In genomic region chr12:101599311-101599710, GRCh38 we compare ENCODE assay signal across 22 cellular contexts. TPM values are rescaled to one million over a fixed set of nuclear protein-coding genes. Genes with fewer than 3 reads are reported as not detected.
A peak's percentile ranks its signal among the peaks of the same experiment; 100 is the strongest.
DNase-seq lines count a peak whose midpoint lies in the region; ATAC-seq, FAIRE-seq and TF ChIP-seq lines count a peak whose summit lies in the region.
"Had no signal": no experiment of that assay in that cellular context is flagged by ENCODE, and none has a peak within 500 bp of the region (broad histone marks: within the 10 kb centered on the region; RNA-seq: fewer than 3 reads in every experiment).

No MANE protein-coding gene starts in this region.

- intact Hi-C loops in PC-3 (cut with micrococcal nuclease) (no loop called here), HepG2 (cut with micrococcal nuclease; ENCODE audit: unreplicated experiment) (no loop called here), stomach (cut with DNase I; ENCODE audit: low total_unique reads) (no loop called here)
- intact Hi-C loops in activated T-helper 2 cell treated with anti-CD3 and anti-CD28 coated beads, Interferon-gamma antibody, Interleukin-2, Interleukin-4, amounts not matched to agents 10 μg/mL and 5 μg/mL and 100 μg/mL, durations not matched to agents 14 hours and 24 hours and 36 hours (cut with micrococcal nuclease), result no loop called here

- H3K36me3 ChIP-seq in PC-3 (ENCODE audit: low read depth, low read length), result no peaks in the 10 kb centered on the region
- H3K36me3 ChIP-seq in HepG2 (replicated peaks in 1 of 2; ENCODE audit: control insufficient read depth in 1 of 2, insufficient read depth in 2 of 2, low read length in 2 of 2), result no peaks in the 10 kb centered on the region
- no peaks in the 10 kb centered on the region for H3K36me3 ChIP-seq in stomach
- H3K36me3 ChIP-seq: BLaER1 treated with 17β-estradiol and CSF1 and Interleukin-3, amounts not matched to agents 10 nM and 100 nM had no signal

- peaks cover 3% of the 10 kb centered on the region for H3K27me3 Mint-ChIP-seq in activated T-helper 2 cell treated with anti-CD3 and anti-CD28 coated beads, Interferon-gamma antibody, Interleukin-2, Interleukin-4, amounts not matched to agents 10 μg/mL and 5 μg/mL and 100 μg/mL, durations not matched to agents 14 hours and 24 hours and 36 hours (ENCODE audit: low read depth)

- TF ChIP-seq POLR2A in HepG2 (IDR thresholded peaks at IDR 0.05; ENCODE audit: insufficient read depth in 1 of 2, low read depth in 2 of 2, low read length in 2 of 2) (no peak), stomach (IDR thresholded peaks at IDR 0.05) (no peak)

- H3K9ac ChIP-seq in PC-3 (ENCODE audit: low read length), result no peak overlapping the region
- H3K9ac ChIP-seq in HepG2 (ENCODE audit: insufficient read depth, low read depth, low read length), result peak overlapping the region; percentile 74
- H3K9ac ChIP-seq: BLaER1 treated with 17β-estradiol and CSF1 and Interleukin-3, amounts not matched to agents 10 nM and 100 nM had no signal

- DNase-seq in Daoy (ENCODE audit: low read depth), result peak; percentile 17
- DNase-seq in PC-3, result peak; percentile 40
- DNase-seq in HepG2 (ENCODE audit: low spot score), result peak; percentile 87
- no peak for DNase-seq in stomach
- DNase-seq in activated T-helper 2 cell treated with anti-CD3 and anti-CD28 coated beads, Interferon-gamma antibody, Interleukin-2, Interleukin-4, amounts not matched to agents 10 μg/mL and 5 μg/mL and 100 μg/mL, durations not matched to agents 14 hours and 24 hours and 36 hours (ENCODE audit: low spot score), result no peak
- no peak for DNase-seq in amniotic stem cell (lab: John Stamatoyannopoulos, UW)
- DNase-seq in SHP77 (lab: John Stamatoyannopoulos, UW), result no peak
- DNase-seq: CD8-positive, alpha-beta T cell; DMS79; H7; HFFc6; NCI-H1105; NCI-H1694; NCI-H2081 treated with DMSO at 0.1 percent for 48 hours; NCI-H510A; NCI-H748 treated with DMSO at 0.1 percent for 48 hours; NK-92 treated with Interleukin-12 subunit alpha and Interleukin-12 subunit beta, amount 100 ng/mL, for 24 hours; Right ventricle myocardium superior had no signal

- no peak for TF ChIP-seq RAD21 in HepG2 (CRISPR knock-in tag; IDR thresholded peaks at IDR 0.05)

- TF ChIP-seq CTCF in PC-3 (conservative IDR thresholded peaks at IDR 0.05; ENCODE audit: low read depth, low read length) (no peak), HepG2 (CRISPR knock-in tag; IDR thresholded peaks at IDR 0.05) (no peak), stomach (IDR thresholded peaks at IDR 0.05) (no peak)

- H3K9me3 Mint-ChIP-seq in activated T-helper 2 cell treated with anti-CD3 and anti-CD28 coated beads, Interferon-gamma antibody, Interleukin-2, Interleukin-4, amounts not matched to agents 10 μg/mL and 5 μg/mL and 100 μg/mL, durations not matched to agents 14 hours and 24 hours and 36 hours, result no peaks in the 10 kb centered on the region
- H3K9me3 Mint-ChIP-seq: CD8-positive, alpha-beta T cell; HFFc6 had no signal

- peak; percentile 90 for FAIRE-seq in HepG2 (lab: Jason Lieb, UNC)

- no peaks in the 10 kb centered on the region for H3K9me2 ChIP-seq in PC-3 (replicated peaks; ENCODE audit: low read length)

- TF ChIP-seq EP300 in HepG2 (IDR thresholded peaks at IDR 0.05; ENCODE audit: low read depth in 2 of 2, low read length in 2 of 2) (peak in 1 of 2 experiments; percentile 93; a peak in 2 of 4 replicates), HepG2 (CRISPR knock-in tag; IDR thresholded peaks at IDR 0.05; ENCODE audit: borderline replicate concordance) (peak; percentile 78; the same call in 1 of the 2 replicates), stomach (IDR thresholded peaks at IDR 0.05) (no peak)

- H3K4me1 ChIP-seq in PC-3 (ENCODE audit: insufficient read depth, low read length) (peaks cover 19% of the 10 kb centered on the region), HepG2 (ENCODE audit: insufficient read depth, low read length) (peaks cover 65% of the 10 kb centered on the region), stomach (peaks cover 0 to 30% (median 14%) of the 10 kb centered on the region in 4 donors)
- H3K4me1 ChIP-seq: BLaER1 treated with 17β-estradiol and CSF1 and Interleukin-3, amounts not matched to agents 10 nM and 100 nM had no signal

- WGBS in HepG2 (ENCODE audit: low lambda C conversion rate), result 2% methylated on average over 1 of the region's 1 CpG
- WGBS in stomach, 5 donors, result 26 to 88% (median 44%) methylated on average over 1 of the region's 1 CpG

- peak overlapping the region; percentile 19; the same call in 1 of the 2 replicates for H3K4me2 ChIP-seq in PC-3 (ENCODE audit: low read length)
- H3K4me2 ChIP-seq in HepG2 (ENCODE audit: low read depth, low read length), result peak overlapping the region; percentile 76
- H3K4me2 ChIP-seq: BLaER1 treated with 17β-estradiol and CSF1 and Interleukin-3, amounts not matched to agents 10 nM and 100 nM had no signal

- H3K27me3 ChIP-seq in PC-3 (ENCODE audit: low read length) (peaks cover 10% of the 10 kb centered on the region; the same call in 1 of the 2 replicates), HepG2 (ENCODE audit: control insufficient read depth in 1 of 2, insufficient read depth in 2 of 2, low read length in 2 of 2) (no peaks in the 10 kb centered on the region), stomach (no peaks in the 10 kb centered on the region)
- H3K27me3 ChIP-seq: BLaER1 treated with 17β-estradiol and CSF1 and Interleukin-3, amounts not matched to agents 10 nM and 100 nM had no signal

- POLR2A ChIA-PET in PC-3 (lab: Charles Lee; ENCODE audit: unreplicated experiment) (no interaction called here), HepG2 (lab: Yijun Ruan, JAX) (interaction anchor here (1.0 to 2.3 kb wide), 9 partner anchors 9 to 114 kb away, joined by 3 to 43 read pairs (median 10); partner anchors contain the start of gene CHPT1)

- no peaks in the 10 kb centered on the region for H4K20me1 ChIP-seq in PC-3 (ENCODE audit: low read length)
- no peaks in the 10 kb centered on the region for H4K20me1 ChIP-seq in HepG2 (ENCODE audit: insufficient read depth, low read length)
- H4K20me1 ChIP-seq: BLaER1 treated with 17β-estradiol and CSF1 and Interleukin-3, amounts not matched to agents 10 nM and 100 nM had no signal

- H3K27ac Mint-ChIP-seq in activated T-helper 2 cell treated with anti-CD3 and anti-CD28 coated beads, Interferon-gamma antibody, Interleukin-2, Interleukin-4, amounts not matched to agents 10 μg/mL and 5 μg/mL and 100 μg/mL, durations not matched to agents 14 hours and 24 hours and 36 hours, result no peak overlapping the region
- H3K27ac Mint-ChIP-seq: CD8-positive, alpha-beta T cell; HFFc6 had no signal

- ATAC-seq in PC-3, result no peak
- peak; percentile 74 for ATAC-seq in HepG2
- ATAC-seq: CD8-positive, alpha-beta T cell; SK-N-SH treated with all-trans-retinoic acid at 6 μM for 48 hours had no signal

- in situ Hi-C loops in HepG2 (cut with HindIII; ENCODE audit: extremely low pct_ligation_motif_present, low pct_unique_long_range_greater_than_20kb), result no loop called here

- no peak overlapping the region for H3K27ac ChIP-seq in PC-3 (ENCODE audit: low read length)
- peak overlapping the region; percentile 91 for H3K27ac ChIP-seq in HepG2 (ENCODE audit: extremely low read length, insufficient read depth, low read length)
- H3K27ac ChIP-seq in stomach, result peak overlapping the region in 4 of 5 donors; percentile 66 to 81 (median 74)
- H3K27ac ChIP-seq: BLaER1 treated with 17β-estradiol and CSF1 and Interleukin-3, amounts not matched to agents 10 nM and 100 nM had no signal

- H2AFZ ChIP-seq in PC-3 (ENCODE audit: low read length) (no peak overlapping the region), HepG2 (ENCODE audit: low read length) (no peak overlapping the region)

- H3K4me3 ChIP-seq in PC-3 (ENCODE audit: low read length), result no peak overlapping the region
- peak overlapping the region in 2 of 3 experiments; percentile 42 to 43; a peak in 4 of 6 replicates for H3K4me3 ChIP-seq in HepG2 (replicated peaks in 1 of 3; ENCODE audit: insufficient read depth in 1 of 3, low read depth in 2 of 3, low read length in 3 of 3)
- no peak overlapping the region for H3K4me3 ChIP-seq in stomach
- H3K4me3 ChIP-seq: BLaER1 treated with 17β-estradiol and CSF1 and Interleukin-3, amounts not matched to agents 10 nM and 100 nM had no signal

- no peaks in the 10 kb centered on the region for H3K36me3 Mint-ChIP-seq in activated T-helper 2 cell treated with anti-CD3 and anti-CD28 coated beads, Interferon-gamma antibody, Interleukin-2, Interleukin-4, amounts not matched to agents 10 μg/mL and 5 μg/mL and 100 μg/mL, durations not matched to agents 14 hours and 24 hours and 36 hours (ENCODE audit: low read depth)
- H3K36me3 Mint-ChIP-seq: CD8-positive, alpha-beta T cell had no signal

- no peaks in the 10 kb centered on the region for H3F3A ChIP-seq in PC-3 (ENCODE audit: low read length, unreplicated experiment)

- H3K4me1 Mint-ChIP-seq in activated T-helper 2 cell treated with anti-CD3 and anti-CD28 coated beads, Interferon-gamma antibody, Interleukin-2, Interleukin-4, amounts not matched to agents 10 μg/mL and 5 μg/mL and 100 μg/mL, durations not matched to agents 14 hours and 24 hours and 36 hours (ENCODE audit: low read depth), result no peaks in the 10 kb centered on the region

- H3K4me3 Mint-ChIP-seq in activated T-helper 2 cell treated with anti-CD3 and anti-CD28 coated beads, Interferon-gamma antibody, Interleukin-2, Interleukin-4, amounts not matched to agents 10 μg/mL and 5 μg/mL and 100 μg/mL, durations not matched to agents 14 hours and 24 hours and 36 hours (ENCODE audit: low read depth), result no peak overlapping the region
- H3K4me3 Mint-ChIP-seq: CD8-positive, alpha-beta T cell; HFFc6 had no signal

- BruUV-seq in PC-3 (replicated peaks; lab: Mats Ljungman, UMichigan), result no TSS peak
- no TSS peak for BruUV-seq in HepG2 (replicated peaks; lab: Mats Ljungman, UMichigan)

- H3K9me3 ChIP-seq in PC-3 (ENCODE audit: low read length) (no peaks in the 10 kb centered on the region), HepG2 (ENCODE audit: low read length) (no peaks in the 10 kb centered on the region), stomach (no peaks in the 10 kb centered on the region)
- H3K9me3 ChIP-seq: BLaER1 treated with 17β-estradiol and CSF1 and Interleukin-3, amounts not matched to agents 10 nM and 100 nM had no signal

- CTCF ChIA-PET in PC-3 (lab: Charles Lee) (no interaction called here), HepG2 (lab: Yijun Ruan, JAX; ENCODE audit: low intra/inter-chr PET ratio, low total read pairs) (no interaction called here)

- H3K79me2 ChIP-seq in PC-3 (ENCODE audit: low read length) (no peaks in the 10 kb centered on the region), HepG2 (ENCODE audit: insufficient read depth, low read length) (no peaks in the 10 kb centered on the region)

RNA-seq across cellular contexts. Expression of gene MYBPC1, which starts 4.5 kb away (rescaled TPM):
- total RNA-seq in Daoy (2014; rRNA removed; shearing (Covaris generic)), result not detected in 2 replicates
- total RNA-seq in PC-3 (2014; rRNA removed), result not detected in 2 replicates
- total RNA-seq in HepG2 (2016; rRNA removed; fragmentation: Illumina TruSeq; extraction: Trizol), result 0.31 and 0.44 TPM in 2 replicates
- total RNA-seq in HepG2 (2016; cell fraction: cytosol; rRNA removed; fragmentation: Illumina TruSeq; extraction: Trizol; ENCODE audit: low read depth), result not detected in 2 replicates
- total RNA-seq in HepG2 (2016; cell fraction: insoluble cytoplasmic fraction; rRNA removed; fragmentation: Illumina TruSeq; extraction: Trizol), result 0.24 and 0.28 TPM in 2 replicates
- 0.15 and 0.28 TPM in 2 replicates for total RNA-seq in HepG2 (2016; cell fraction: membrane; rRNA removed; fragmentation: Illumina TruSeq; extraction: Trizol)
- total RNA-seq in HepG2 (2016; cell fraction: nucleus; rRNA removed; fragmentation: Illumina TruSeq; extraction: Trizol), result 0.31 and 0.34 TPM in 2 replicates
- 0.34 and 0.53 TPM in 2 replicates for polyA plus RNA-seq in HepG2 (2011; rRNA removed)
- polyA plus RNA-seq in HepG2 (2011; cell fraction: cytosol; rRNA removed), result 0.19 and 0.23 TPM in 2 replicates
- 0.16 and 0.21 TPM in 2 replicates for polyA plus RNA-seq in HepG2 (2011; cell fraction: nucleus; rRNA removed)
- polyA plus RNA-seq in HepG2 (2012), result 0.15 and 0.30 TPM in 2 replicates
- polyA plus RNA-seq in HepG2 (2016; cell fraction: cytosol; fragmentation: Illumina TruSeq; extraction: Trizol; ENCODE audit: low read depth), result 0.08 and 0.12 TPM in 2 replicates
- polyA plus RNA-seq in HepG2 (2016; cell fraction: insoluble cytoplasmic fraction; fragmentation: Illumina TruSeq; extraction: Trizol; ENCODE audit: low read depth), result 0.50 and 0.66 TPM in 2 replicates
- 0.13 and 0.16 TPM in 2 replicates for polyA plus RNA-seq in HepG2 (2016; cell fraction: membrane; fragmentation: Illumina TruSeq; extraction: Trizol; ENCODE audit: low read depth)
- 0.40 and 0.91 TPM in 2 replicates for polyA plus RNA-seq in HepG2 (2016; cell fraction: nucleus; fragmentation: Illumina TruSeq; extraction: Trizol; ENCODE audit: insufficient read depth, low read depth)
- polyA minus RNA-seq in HepG2 (2011; rRNA and poly(A)+ RNA removed; ENCODE audit: low replicate concordance), result 0.22 TPM in 1 of 2 replicates, not detected in the other
- 0.69 TPM in 1 of 2 replicates, not detected in the other for polyA minus RNA-seq in HepG2 (2011; cell fraction: cytosol; rRNA and poly(A)+ RNA removed)
- 0.39 and 0.62 TPM in 2 replicates for polyA minus RNA-seq in HepG2 (2011; cell fraction: nucleus; rRNA and poly(A)+ RNA removed)
- 1 to 10 TPM in 2 of 5 donors, under 1 TPM in 1, not detected in 2; 0.45 to 8.8 (median 6.6) TPM for total RNA-seq in stomach
- 1 to 10 TPM in 2 of 3 donors, under 1 TPM in 1; 0.31 to 2.1 (median 1.4) TPM for polyA plus RNA-seq in stomach
- not detected in 2 replicates for total RNA-seq in activated T-helper 2 cell treated with anti-CD3 and anti-CD28 coated beads, Interferon-gamma antibody, Interleukin-2, Interleukin-4, amounts not matched to agents 10 μg/mL and 5 μg/mL and 100 μg/mL, durations not matched to agents 14 hours and 24 hours and 36 hours
- total RNA-seq: CD8-positive, alpha-beta T cell; H7; HFFc6; HT-29; LHCN-M2 had no signal

Comparison
In these comparisons a context has a peak if more than half of its experiments do, and no peak if none do; other contexts are left out.
1. DNase-seq: peak in Daoy (single experiment), PC-3 (single experiment) and HepG2 (single experiment); none in stomach (single experiment), activated T-helper 2 cell treated with anti-CD3 and anti-CD28 coated beads, Interferon-gamma antibody, Interleukin-2, Interleukin-4, amounts not matched to agents 10 μg/mL and 5 μg/mL and 100 μg/mL, durations not matched to agents 14 hours and 24 hours and 36 hours (single experiment), amniotic stem cell (single experiment) and SHP77 (0 of 2).
2. H3K4me3 ChIP-seq: peak in HepG2 (2 of 3); none in PC-3 (single experiment) and stomach (0 of 4).